14 cellular contexts compared by ENCODE assay signal in the genomic region with DNA sequence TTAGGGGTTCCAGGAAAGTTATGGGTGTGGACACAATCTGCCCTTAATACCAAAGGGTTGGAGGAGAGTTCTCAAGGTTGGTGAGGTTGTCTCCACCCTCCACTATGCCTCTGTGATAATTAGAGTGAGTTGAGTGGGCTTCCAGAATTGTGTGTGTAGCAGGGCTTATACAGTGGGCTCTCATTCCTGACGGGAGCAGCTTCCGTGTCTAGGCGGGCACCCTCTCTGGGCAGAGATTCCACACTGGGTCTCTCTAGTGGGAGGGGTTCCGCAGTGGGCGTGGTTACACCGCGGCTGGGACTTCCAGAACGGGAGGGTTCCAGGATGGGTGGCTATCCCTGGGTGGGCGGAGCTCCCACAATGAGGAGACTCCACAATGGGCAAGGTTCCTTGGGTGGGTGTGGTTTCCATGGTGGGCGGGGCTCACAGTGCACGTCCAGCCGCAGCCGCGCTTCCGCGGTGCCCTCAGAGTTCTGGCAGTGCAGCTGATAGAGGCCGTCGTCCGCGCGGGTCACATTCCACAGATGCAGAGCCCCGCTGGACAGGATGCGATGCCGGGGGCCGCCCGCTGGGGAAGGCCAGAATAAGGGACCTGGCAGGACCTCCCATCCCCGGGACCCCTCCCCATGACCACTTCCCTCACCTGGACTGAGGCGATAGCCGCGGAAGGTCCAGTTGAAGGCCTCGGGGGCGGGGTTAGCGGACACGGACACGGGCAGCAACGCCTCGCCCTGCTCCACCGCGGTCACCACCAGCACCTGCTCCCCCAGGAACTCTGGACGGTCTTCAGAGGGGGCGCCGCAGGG. TPM values are rescaled to one million over a fixed set of nuclear protein-coding genes. Genes with fewer than 3 reads are reported as not detected.
A peak's percentile ranks its signal among the peaks of the same experiment; 100 is the strongest.
DNase-seq lines count a peak whose midpoint lies in the region; ATAC-seq and TF ChIP-seq lines count a peak whose summit lies in the region.
"Had no signal": no experiment of that assay in that cellular context is flagged by ENCODE, and none has a peak within 500 bp of the region (broad histone marks: within the 10 kb centered on the region; RNA-seq: fewer than 3 reads in every experiment).

No MANE protein-coding gene starts in this region.

- POLR2A ChIA-PET in SK-N-SH (lab: Yijun Ruan, JAX) = no interaction called here

- CTCF ChIA-PET in SK-N-SH (lab: Yijun Ruan, JAX) = no interaction called here

- no peaks in the 10 kb centered on the region for H4K20me1 ChIP-seq in SK-N-SH (ENCODE audit: insufficient read depth)

- no peaks in the 10 kb centered on the region for H3K79me2 ChIP-seq in SK-N-SH (ENCODE audit: insufficient read depth)

- H3K9ac ChIP-seq in SK-N-SH = no peak overlapping the region

- ATAC-seq in HG02588 (IDR thresholded peaks at IDR 0.05; ENCODE audit: unreplicated experiment) (no peak), HG03175 (IDR thresholded peaks at IDR 0.05; ENCODE audit: unreplicated experiment) (no peak)

- peaks cover 47% of the 10 kb centered on the region for H3K27me3 ChIP-seq in SK-N-SH (ENCODE audit: insufficient read depth)

- WGBS in SK-N-SH (ENCODE audit: low lambda C conversion rate) = 18% methylated on average over 17 of the region's 42 CpGs

- no peaks in the 10 kb centered on the region for H3K9me2 ChIP-seq in SK-N-SH

- H3K4me3 ChIP-seq in SK-N-SH (ENCODE audit: low read depth in 2 of 2, low read length in 1 of 2) = no peak overlapping the region; a peak in 1 of 4 replicates
- H3K4me3 ChIP-seq: heart left ventricle, tibial nerve had no signal

- peaks cover 0 to 8% of the 10 kb centered on the region in 2 experiments; a peak in 1 of 4 replicates for H3K4me1 ChIP-seq in SK-N-SH (ENCODE audit: control insufficient read depth in 1 of 2, insufficient read depth in 2 of 2, low read depth in 1 of 2, low read length in 1 of 2)

- H3K9me3 ChIP-seq in SK-N-SH = no peaks in the 10 kb centered on the region

- DNase-seq in AG20443 (ENCODE audit: low spot score) (peak; percentile 45), ELF-1 (ENCODE audit: low read depth, low spot score) (peak; percentile 67), SK-N-SH (peak; percentile 79), islet precursor cell (peak; percentile 86), cerebellar nuclear complex (lab: John Stamatoyannopoulos, UW) (no peak), cerebellum (ENCODE audit: low spot score) (no peak)
- DNase-seq: CD4-positive, alpha-beta T cell; T1000 had no signal

- TF ChIP-seq EP300 in SK-N-SH (IDR thresholded peaks at IDR 0.05; ENCODE audit: borderline replicate concordance in 1 of 2, low read depth in 1 of 2, low read length in 1 of 2) = no peak

- no peaks in the 10 kb centered on the region for H3K36me3 ChIP-seq in SK-N-SH (replicated peaks in 1 of 2; ENCODE audit: control insufficient read depth in 1 of 2, insufficient read depth in 2 of 2, low read length in 1 of 2)
- H3K36me3 ChIP-seq: heart left ventricle, tibial nerve had no signal

- no peaks in the 10 kb centered on the region for H3F3A ChIP-seq in SK-N-SH (replicated peaks; ENCODE audit: insufficient read depth)

- no peak overlapping the region for H2AFZ ChIP-seq in SK-N-SH (ENCODE audit: low read depth)

- TF ChIP-seq CTCF in SK-N-SH (IDR thresholded peaks at IDR 0.05) = no peak

- TF ChIP-seq RAD21 in SK-N-SH (IDR thresholded peaks at IDR 0.05; ENCODE audit: low read length) = no peak

- H3K27ac ChIP-seq in SK-N-SH (ENCODE audit: low read depth in 2 of 2, low read length in 1 of 2) = no peak overlapping the region
- H3K27ac ChIP-seq: heart left ventricle, tibial nerve had no signal

- no peak overlapping the region for H3K4me2 ChIP-seq in SK-N-SH

TF ChIP-seq in SK-N-SH, 30 proteins besides CTCF, POLR2A, EP300 and RAD21:
- TF ChIP-seq, protein P1, sequence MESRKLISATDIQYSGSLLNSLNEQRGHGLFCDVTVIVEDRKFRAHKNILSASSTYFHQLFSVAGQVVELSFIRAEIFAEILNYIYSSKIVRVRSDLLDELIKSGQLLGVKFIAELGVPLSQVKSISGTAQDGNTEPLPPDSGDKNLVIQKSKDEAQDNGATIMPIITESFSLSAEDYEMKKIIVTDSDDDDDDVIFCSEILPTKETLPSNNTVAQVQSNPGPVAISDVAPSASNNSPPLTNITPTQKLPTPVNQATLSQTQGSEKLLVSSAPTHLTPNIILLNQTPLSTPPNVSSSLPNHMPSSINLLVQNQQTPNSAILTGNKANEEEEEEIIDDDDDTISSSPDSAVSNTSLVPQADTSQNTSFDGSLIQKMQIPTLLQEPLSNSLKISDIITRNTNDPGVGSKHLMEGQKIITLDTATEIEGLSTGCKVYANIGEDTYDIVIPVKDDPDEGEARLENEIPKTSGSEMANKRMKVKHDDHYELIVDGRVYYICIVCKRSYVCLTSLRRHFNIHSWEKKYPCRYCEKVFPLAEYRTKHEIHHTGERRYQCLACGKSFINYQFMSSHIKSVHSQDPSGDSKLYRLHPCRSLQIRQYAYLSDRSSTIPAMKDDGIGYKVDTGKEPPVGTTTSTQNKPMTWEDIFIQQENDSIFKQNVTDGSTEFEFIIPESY (IDR thresholded peaks at IDR 0.05; ENCODE audit: borderline replicate concordance, low read depth) = no peak
- no peak for TF ChIP-seq RXRA (IDR thresholded peaks at IDR 0.05; ENCODE audit: borderline replicate concordance, low read depth)
- no peak for TF ChIP-seq EZH2phosphoT487 (IDR thresholded peaks at IDR 0.05; ENCODE audit: borderline replicate concordance, low read depth)
- no peak for TF ChIP-seq YY1 (IDR thresholded peaks at IDR 0.05; ENCODE audit: low read depth)
- TF ChIP-seq JUND (IDR thresholded peaks at IDR 0.05) = no peak
- TF ChIP-seq TAF1 (IDR thresholded peaks at IDR 0.05; ENCODE audit: borderline replicate concordance, low read depth, low read length) = no peak
- no peak for TF ChIP-seq TEAD4 (IDR thresholded peaks at IDR 0.05; ENCODE audit: borderline replicate concordance, insufficient read depth)
- TF ChIP-seq ELF1 (IDR thresholded peaks at IDR 0.05) = no peak
- TF ChIP-seq, protein P2, sequence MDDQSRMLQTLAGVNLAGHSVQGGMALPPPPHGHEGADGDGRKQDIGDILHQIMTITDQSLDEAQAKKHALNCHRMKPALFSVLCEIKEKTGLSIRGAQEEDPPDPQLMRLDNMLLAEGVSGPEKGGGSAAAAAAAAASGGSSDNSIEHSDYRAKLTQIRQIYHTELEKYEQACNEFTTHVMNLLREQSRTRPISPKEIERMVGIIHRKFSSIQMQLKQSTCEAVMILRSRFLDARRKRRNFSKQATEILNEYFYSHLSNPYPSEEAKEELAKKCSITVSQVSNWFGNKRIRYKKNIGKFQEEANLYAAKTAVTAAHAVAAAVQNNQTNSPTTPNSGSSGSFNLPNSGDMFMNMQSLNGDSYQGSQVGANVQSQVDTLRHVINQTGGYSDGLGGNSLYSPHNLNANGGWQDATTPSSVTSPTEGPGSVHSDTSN (IDR thresholded peaks at IDR 0.05) = no peak
- TF ChIP-seq, protein P3, sequence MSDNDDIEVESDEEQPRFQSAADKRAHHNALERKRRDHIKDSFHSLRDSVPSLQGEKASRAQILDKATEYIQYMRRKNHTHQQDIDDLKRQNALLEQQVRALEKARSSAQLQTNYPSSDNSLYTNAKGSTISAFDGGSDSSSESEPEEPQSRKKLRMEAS (IDR thresholded peaks at IDR 0.05; ENCODE audit: low read depth) = no peak
- TF ChIP-seq NRF1 (IDR thresholded peaks at IDR 0.05; ENCODE audit: low read depth, low read length) = no peak
- TF ChIP-seq MXI1 (IDR thresholded peaks at IDR 0.05; ENCODE audit: low read depth, low read length) = no peak
- no peak for TF ChIP-seq FOXJ3 (CRISPR knock-in tag; IDR thresholded peaks at IDR 0.05)
- no peak for TF ChIP-seq TCF12 (IDR thresholded peaks at IDR 0.05)
- no peak for TF ChIP-seq MEF2A (IDR thresholded peaks at IDR 0.05; ENCODE audit: borderline replicate concordance, low read depth)
- TF ChIP-seq GABPA (IDR thresholded peaks at IDR 0.05; ENCODE audit: low read depth) = no peak
- no peak for TF ChIP-seq RFX5 (IDR thresholded peaks at IDR 0.05; ENCODE audit: low read length)
- TF ChIP-seq POLR2AphosphoS5 (IDR thresholded peaks at IDR 0.05; ENCODE audit: low read depth, low read length) = no peak

RNA-seq across cellular contexts. Expression of a gene that starts 8.4 kb away (rescaled TPM):
- polyA plus RNA-seq in SK-N-SH (2012; rRNA removed) = not detected in 2 replicates
- polyA plus RNA-seq in SK-N-SH (2012; cell fraction: cytosol; rRNA removed) = not detected in 2 replicates
- polyA plus RNA-seq in SK-N-SH (2012; cell fraction: nucleus; rRNA removed) = not detected in 2 replicates
- 0.73 TPM for total RNA-seq in cerebellum
- total RNA-seq: CD4-positive, alpha-beta T cell; HT-29; NCI-H460; tibial nerve had no signal
- polyA plus RNA-seq: heart left ventricle had no signal

RNA-seq across cellular contexts. Expression of a gene that starts 12.8 kb away (rescaled TPM):
- 0.21 and 0.37 TPM in 2 replicates for polyA plus RNA-seq in SK-N-SH (2012; rRNA removed)
- 0.12 and 0.20 TPM in 2 replicates for polyA plus RNA-seq in SK-N-SH (2012; cell fraction: cytosol; rRNA removed)
- 0.25 and 0.43 TPM in 2 replicates for polyA plus RNA-seq in SK-N-SH (2012; cell fraction: nucleus; rRNA removed)
- 5.3 TPM for total RNA-seq in cerebellum
- total RNA-seq: HT-29 had no signal
- polyA plus RNA-seq: heart left ventricle had no signal

RNA-seq across cellular contexts. Expression of a gene that starts 24.5 kb away (rescaled TPM):
- polyA plus RNA-seq in SK-N-SH (2012; rRNA removed) = 31.8 and 66.7 TPM in 2 replicates
- polyA plus RNA-seq in SK-N-SH (2012; cell fraction: cytosol; rRNA removed) = 22.4 and 36.2 TPM in 2 replicates
- 41.1 and 43.6 TPM in 2 replicates for polyA plus RNA-seq in SK-N-SH (2012; cell fraction: nucleus; rRNA removed)
- 97.6 TPM for total RNA-seq in cerebellum
- total RNA-seq: CD4-positive, alpha-beta T cell had no signal

RNA-seq across cellular contexts. Expression of a gene that starts 31.2 kb away (rescaled TPM):
- polyA plus RNA-seq in SK-N-SH (2012; rRNA removed) = not detected in 2 replicates
- not detected in 2 replicates for polyA plus RNA-seq in SK-N-SH (2012; cell fraction: cytosol; rRNA removed)
- not detected in 2 replicates for polyA plus RNA-seq in SK-N-SH (2012; cell fraction: nucleus; rRNA removed)
- 0.09 TPM for total RNA-seq in cerebellum
- total RNA-seq: CD4-positive, alpha-beta T cell; heart left ventricle; HT-29; NCI-H460; tibial nerve had no signal
- polyA plus RNA-seq: heart left ventricle had no signal

RNA-seq across cellular contexts. Expression of a gene that starts 56.5 kb away (rescaled TPM):
- 5.5 and 11.4 TPM in 2 replicates for polyA plus RNA-seq in SK-N-SH (2012; rRNA removed)
- polyA plus RNA-seq in SK-N-SH (2012; cell fraction: cytosol; rRNA removed) = 0.58 and 1.2 TPM in 2 replicates
- polyA plus RNA-seq in SK-N-SH (2012; cell fraction: nucleus; rRNA removed) = 34.8 and 42.4 TPM in 2 replicates
- total RNA-seq in cerebellum = 3.9 TPM

Comparison
In these comparisons a context has a peak if more than half of its experiments do, and no peak if none do; other contexts are left out.
1. DNase-seq: peak in AG20443 (single experiment), ELF-1 (single experiment), SK-N-SH (single experiment) and islet precursor cell (single experiment); none in cerebellar nuclear complex (0 of 2) and cerebellum (single experiment).